In genomic region chr6:99471638-99472037, GRCh38 we compare ENCODE assay signal across 17 cellular contexts. TPM values are rescaled to one million over a fixed set of nuclear protein-coding genes. Genes with fewer than 3 reads are reported as not detected.
DNase-seq lines count a peak whose midpoint lies in the region; ATAC-seq, FAIRE-seq and TF ChIP-seq lines count a peak whose summit lies in the region.
"Had no signal": no experiment of that assay in that cellular context is flagged by ENCODE, and none has a peak within 500 bp of the region (broad histone marks: within the 10 kb centered on the region; RNA-seq: fewer than 3 reads in every experiment).

No MANE protein-coding gene starts in this region.

- H2AK5ac ChIP-seq in trophoblast cell (ENCODE audit: low read length) = no peak overlapping the region

- H3K9me3 ChIP-seq in body of pancreas (no peaks in the 10 kb centered on the region), trophoblast cell (ENCODE audit: insufficient read depth, low read depth, low read length) (no peaks in the 10 kb centered on the region)
- H3K9me3 ChIP-seq: SJCRH30 had no signal

- no peak overlapping the region for H3K4ac ChIP-seq in trophoblast cell (ENCODE audit: low read depth, low read length)

- no peak overlapping the region for H3K18ac ChIP-seq in trophoblast cell (ENCODE audit: low read length)

- no peak overlapping the region for H2BK120ac ChIP-seq in trophoblast cell (ENCODE audit: insufficient read depth, low read length, poor library complexity)

- no peak overlapping the region for H3K9ac ChIP-seq in trophoblast cell (ENCODE audit: low read length)

- 34 to 50% methylated on average over 2 of the region's 2 CpGs for WGBS in body of pancreas, 2 donors
- WGBS in trophoblast cell (ENCODE audit: extremely low coverage, insufficient coverage, insufficient read length) = no CpG with 5 or more reads among the region's 2 CpGs

- H3K4me1 ChIP-seq in body of pancreas = peaks cover 7% of the 10 kb centered on the region
- no peaks in the 10 kb centered on the region for H3K4me1 ChIP-seq in trophoblast cell (ENCODE audit: control insufficient read depth in 1 of 2, insufficient read depth in 2 of 2, low read length in 2 of 2)
- H3K4me1 ChIP-seq: SJCRH30 had no signal

- CTCF ChIA-PET in HEK293T (lab: Yijun Ruan, JAX) = no interaction called here

- no peak for TF ChIP-seq CTCF in body of pancreas (IDR thresholded peaks at IDR 0.05)

- TF ChIP-seq POLR2A in body of pancreas (IDR thresholded peaks at IDR 0.05) = no peak

- peak; percentile 53 for ATAC-seq in body of pancreas
- no peak for ATAC-seq in GM18520 (IDR thresholded peaks at IDR 0.05; ENCODE audit: unreplicated experiment)
- no peak for ATAC-seq in HG02798 (IDR thresholded peaks at IDR 0.05; ENCODE audit: poor library complexity, unreplicated experiment)
- ATAC-seq in left lobe of liver = no peak
- ATAC-seq: HCT116, PC-3 had no signal

- intact Hi-C loops in body of pancreas (cut with DNase I) = loop anchor here (10.0 kb wide), 1 partner anchor 273 kb away; no protein-coding TSS in a partner anchor

- POLR2A ChIA-PET in HEK293T (lab: Yijun Ruan, JAX) = no interaction called here

- peak overlapping the region; percentile 43 for H4K12ac ChIP-seq in trophoblast cell (ENCODE audit: low read depth, low read length)

- H3K27ac ChIP-seq in body of pancreas (no peak overlapping the region), trophoblast cell (ENCODE audit: low read depth, low read length) (no peak overlapping the region)
- H3K27ac ChIP-seq: SJCRH30 had no signal

- H3K4me3 ChIP-seq in body of pancreas (no peak overlapping the region), trophoblast cell (ENCODE audit: low read depth, low read length) (no peak overlapping the region)
- H3K4me3 ChIP-seq: SJCRH30 had no signal

- no peak overlapping the region for H2BK12ac ChIP-seq in trophoblast cell (ENCODE audit: low read length)

- no peaks in the 10 kb centered on the region for H3K79me2 ChIP-seq in trophoblast cell (ENCODE audit: control insufficient read depth, insufficient read depth, low read length, poor library complexity)

- H4K91ac ChIP-seq in trophoblast cell (ENCODE audit: low read depth, low read length) = no peak overlapping the region

- H3K14ac ChIP-seq in trophoblast cell (ENCODE audit: low read length) = no peak overlapping the region

- DNase-seq in GM19239 (ENCODE audit: insufficient read length, low spot score) = no peak
- DNase-seq in HEK293T (ENCODE audit: extremely low spot score) = peak; percentile 11
- DNase-seq in body of pancreas = peak in 3 of 4 donors; percentile 33 to 57 (median 40)
- DNase-seq in trophoblast cell = no peak
- no peak for DNase-seq in left lobe of liver (ENCODE audit: low spot score)
- DNase-seq: CD4-positive, alpha-beta T cell; DMS79; KG1; NCI-H1436 treated with DMSO at 0.1 percent for 48 hours; NCI-H2081 treated with DMSO at 0.1 percent for 48 hours; NCI-H345; NCI-H526 treated with DMSO at 0.1 percent for 48 hours; PC-3; SJCRH30 had no signal

- H3K27me3 ChIP-seq in body of pancreas (no peaks in the 10 kb centered on the region), trophoblast cell (ENCODE audit: insufficient read depth, low read length) (no peaks in the 10 kb centered on the region)
- H3K27me3 ChIP-seq: SJCRH30 had no signal

- H3K79me1 ChIP-seq in trophoblast cell (ENCODE audit: low read length) = no peaks in the 10 kb centered on the region

- H3K36me3 ChIP-seq in body of pancreas (replicated peaks in 1 of 2; ENCODE audit: insufficient read depth in 1 of 2, low read depth in 2 of 2) (no peaks in the 10 kb centered on the region), trophoblast cell (ENCODE audit: control insufficient read depth in 1 of 2, insufficient read depth in 2 of 2, low read length in 2 of 2) (peaks cover 0 to 4% of the 10 kb centered on the region in 2 experiments)

- no peak overlapping the region for H3K23ac ChIP-seq in trophoblast cell (ENCODE audit: low read length)

- peak; percentile 65 for FAIRE-seq in GM19239 (lab: Jason Lieb, UNC)

- no peak overlapping the region for H3K4me2 ChIP-seq in trophoblast cell (ENCODE audit: low read length)

- no peak overlapping the region for H2AFZ ChIP-seq in trophoblast cell (ENCODE audit: insufficient read depth, low read length, poor library complexity)

- no peak overlapping the region for H4K8ac ChIP-seq in trophoblast cell (ENCODE audit: low read depth, low read length)

- no peak overlapping the region for H2BK5ac ChIP-seq in trophoblast cell (ENCODE audit: low read depth, low read length, poor library complexity)

TF ChIP-seq in HEK293T, 16 proteins besides CTCF, POLR2A, EP300 and RAD21:
- TF ChIP-seq FOXA1 (IDR thresholded peaks at IDR 0.05) (no peak), ARNT (IDR thresholded peaks at IDR 0.05) (no peak), PKNOX1 (IDR thresholded peaks at IDR 0.05) (peak; percentile 37; the same call in 1 of the 2 replicates), CTBP1 (IDR thresholded peaks at IDR 0.05; ENCODE audit: borderline replicate concordance) (no peak), FOXM1 (IDR thresholded peaks at IDR 0.05; ENCODE audit: borderline replicate concordance) (no peak), LEF1 (IDR thresholded peaks at IDR 0.05; ENCODE audit: borderline replicate concordance) (no peak)
TF ChIP-seq in HEK293T: peak in this region for 1.

RNA-seq across cellular contexts. Expression of gene USP45, which starts 43.6 kb away (rescaled TPM):
- 10 to 100 TPM; 11.9 to 17.1 TPM for total RNA-seq in body of pancreas
- 8.1 and 8.8 TPM in 2 replicates for polyA plus RNA-seq in trophoblast cell (2013)
- total RNA-seq in left lobe of liver = 5.5 TPM

RNA-seq across cellular contexts. Expression of gene PNISR, which starts 46.5 kb away (rescaled TPM):
- total RNA-seq in body of pancreas (100 to 1,000 TPM in 1 of 2 donors, 10 to 100 TPM in 1; 97.8 to 107 TPM), left lobe of liver (34.4 TPM)
- 107 and 108 TPM in 2 replicates for polyA plus RNA-seq in trophoblast cell (2013)

Comparison
In these comparisons a context has a peak if more than half of its experiments do, and no peak if none do; other contexts are left out.
1. DNase-seq: peak in HEK293T (single experiment) and body of pancreas (3 of 4); none in GM19239 (single experiment), trophoblast cell (0 of 2) and left lobe of liver (single experiment).